Comparison of ENCODE assay signal across 8 cellular contexts in the genomic region with DNA sequence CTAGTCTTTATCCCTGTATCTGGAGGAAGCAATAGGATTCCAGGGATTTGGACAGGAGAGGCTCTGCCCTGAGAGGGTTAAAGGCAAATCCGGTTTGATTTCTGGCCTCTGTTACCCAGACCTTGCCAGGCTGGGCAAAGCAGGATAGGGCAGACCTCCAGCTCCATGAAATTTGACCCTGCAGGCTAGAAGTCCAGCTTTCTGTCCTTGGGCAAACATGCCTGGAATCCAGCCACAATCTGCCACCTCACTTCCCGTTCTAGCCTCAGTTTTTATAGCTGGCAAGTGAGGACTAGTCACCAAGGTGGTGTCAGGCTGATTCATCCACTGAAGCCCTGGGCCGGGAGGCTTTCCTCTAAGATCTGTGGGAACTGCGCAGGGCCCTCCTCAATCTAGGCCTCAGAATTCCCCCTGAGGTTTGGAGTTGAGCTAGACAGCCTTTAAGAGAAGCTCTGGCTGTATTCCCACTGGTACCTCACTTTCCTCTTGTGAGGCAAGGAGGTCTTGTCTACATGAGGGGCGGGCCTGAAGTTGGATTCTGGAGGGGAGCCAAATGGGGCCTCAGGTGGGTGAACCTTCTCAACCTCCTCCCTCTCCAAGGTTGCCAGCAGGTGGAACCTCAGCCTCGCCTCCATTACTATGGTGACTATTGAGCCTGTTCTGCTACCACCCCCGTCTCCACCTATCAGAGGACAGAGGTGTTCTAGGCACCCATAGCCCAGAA. TPM values are rescaled to one million over a fixed set of nuclear protein-coding genes. Genes with fewer than 3 reads are reported as not detected.
A peak's percentile ranks its signal among the peaks of the same experiment; 100 is the strongest.
DNase-seq lines count a peak whose midpoint lies in the region; ATAC-seq, FAIRE-seq and TF ChIP-seq lines count a peak whose summit lies in the region.

No MANE protein-coding gene starts in this region.

- peaks cover 18% of the 10 kb centered on the region in 2 donors for H3K4me1 Mint-ChIP-seq in natural killer cell treated with Interleukin-12 subunit alpha and Interleukin-12 subunit beta and Interleukin-15 and Interleukin-18, amount 100 ng/mL, for 72 hours (ENCODE audit: low read depth in 2 of 2)

- H3K9ac ChIP-seq in endothelial cell of umbilical vein (replicated peaks; ENCODE audit: extremely low read depth, insufficient read depth, low read length) = peak overlapping the region; percentile 53

- CTCF ChIA-PET in endothelial cell of umbilical vein (lab: Charles Lee) = interaction anchor here (1.0 to 7.0 kb wide), 8 partner anchors 17 to 670 kb away, joined by 3 to 134 read pairs (median 6); a partner anchor contains a TSS

- H3K4me3 Mint-ChIP-seq in natural killer cell treated with Interleukin-12 subunit alpha and Interleukin-12 subunit beta and Interleukin-15 and Interleukin-18, amount 100 ng/mL, for 72 hours = no peak overlapping the region

- H3K27ac Mint-ChIP-seq in natural killer cell treated with Interleukin-12 subunit alpha and Interleukin-12 subunit beta and Interleukin-15 and Interleukin-18, amount 100 ng/mL, for 72 hours = no peak overlapping the region

- no peaks in the 10 kb centered on the region for H4K20me1 ChIP-seq in endothelial cell of umbilical vein (replicated peaks; ENCODE audit: control insufficient read depth, extremely low read depth, insufficient read depth, low read length)

- H3K27ac ChIP-seq in endothelial cell of umbilical vein (ENCODE audit: insufficient read depth, low read depth, low read length) (peak overlapping the region; percentile 75), muscle layer of duodenum (ENCODE audit: low read length) (peak overlapping the region; percentile 86)

- H3K27me3 Mint-ChIP-seq in natural killer cell treated with Interleukin-12 subunit alpha and Interleukin-12 subunit beta and Interleukin-15 and Interleukin-18, amount 100 ng/mL, for 72 hours = no peaks in the 10 kb centered on the region

- peak; percentile 88 for DNase-seq in GM03348 (ENCODE audit: low spot score)
- peak; percentile 95 for DNase-seq in NCI-H69 (lab: John Stamatoyannopoulos, UW)
- DNase-seq in endothelial cell of umbilical vein (ENCODE audit: low read depth, low spot score) = peak; percentile 97
- DNase-seq in natural killer cell treated with Interleukin-12 subunit alpha and Interleukin-12 subunit beta and Interleukin-15 and Interleukin-18, amount 100 ng/mL, for 72 hours (ENCODE audit: low spot score) = no peak
- DNase-seq in activated gamma-delta T cell treated with Interleukin-2 at 50 U/mL for 16 hours = no peak
- DNase-seq in ecto neural progenitor cell (ENCODE audit: low spot score) = no peak

- H3K27me3 ChIP-seq in endothelial cell of umbilical vein (ENCODE audit: control insufficient read depth in 2 of 2, insufficient read depth in 2 of 2, low read length in 2 of 2) (no peaks in the 10 kb centered on the region), muscle layer of duodenum (ENCODE audit: low read depth, low read length) (no peaks in the 10 kb centered on the region)

- no peak overlapping the region for H3K4me3 ChIP-seq in endothelial cell of umbilical vein (replicated peaks in 1 of 3; ENCODE audit: insufficient read depth in 1 of 3, low read depth in 1 of 3, low read length in 3 of 3)
- H3K4me3 ChIP-seq in muscle layer of duodenum (ENCODE audit: low read depth in 1 of 2, low read length in 2 of 2) = no peak overlapping the region

- H3K79me2 ChIP-seq in endothelial cell of umbilical vein (ENCODE audit: control insufficient read depth, insufficient read depth, low read length) = no peaks in the 10 kb centered on the region

- no peak overlapping the region for H3K4me2 ChIP-seq in endothelial cell of umbilical vein (ENCODE audit: insufficient read depth, low read length)

- no peaks in the 10 kb centered on the region for H3K9me3 ChIP-seq in endothelial cell of umbilical vein (replicated peaks; ENCODE audit: control insufficient read depth, insufficient read depth, low read length)
- H3K9me3 ChIP-seq in muscle layer of duodenum (ENCODE audit: control insufficient read depth in 1 of 2, low read length in 2 of 2) = no peaks in the 10 kb centered on the region

- no peaks in the 10 kb centered on the region for H3K36me3 ChIP-seq in endothelial cell of umbilical vein (ENCODE audit: control insufficient read depth in 2 of 2, extremely low read depth in 1 of 2, insufficient read depth in 2 of 2, low read length in 2 of 2)
- peaks cover 0 to 5% of the 10 kb centered on the region in 2 donors for H3K36me3 ChIP-seq in muscle layer of duodenum (ENCODE audit: control insufficient read depth in 1 of 2, insufficient read depth in 2 of 2, low read length in 2 of 2)

- no peaks in the 10 kb centered on the region for H3K9me1 ChIP-seq in endothelial cell of umbilical vein (replicated peaks; ENCODE audit: control insufficient read depth, extremely low read depth, insufficient read depth, low read length)

- TSS peak; percentile 47 for BruUV-seq in endothelial cell of umbilical vein (replicated peaks; lab: Mats Ljungman, UMichigan)

- no peak overlapping the region for H2AFZ ChIP-seq in endothelial cell of umbilical vein (ENCODE audit: low read depth, low read length)

- H3K4me1 ChIP-seq in endothelial cell of umbilical vein (ENCODE audit: control insufficient read depth, extremely low read depth, insufficient read depth, low read length) (peaks cover 27% of the 10 kb centered on the region), muscle layer of duodenum (ENCODE audit: control insufficient read depth in 1 of 2, insufficient read depth in 2 of 2, low read length in 2 of 2) (peaks cover 11 to 16% of the 10 kb centered on the region in 2 donors)

- no peaks in the 10 kb centered on the region for H3K9me3 Mint-ChIP-seq in natural killer cell treated with Interleukin-12 subunit alpha and Interleukin-12 subunit beta and Interleukin-15 and Interleukin-18, amount 100 ng/mL, for 72 hours

- H3K36me3 Mint-ChIP-seq in natural killer cell treated with Interleukin-12 subunit alpha and Interleukin-12 subunit beta and Interleukin-15 and Interleukin-18, amount 100 ng/mL, for 72 hours = no peaks in the 10 kb centered on the region

- dilution Hi-C loops in endothelial cell of umbilical vein (cut with MboI; ENCODE audit: extremely low pct_ligation_motif_present, low sequenced_read_pairs) = loop anchor here (25.0 kb wide), 1 partner anchor 146 kb away; no protein-coding TSS in a partner anchor

- FAIRE-seq in endothelial cell of umbilical vein (lab: Jason Lieb, UNC) = peak; percentile 100

- peak; percentile 70 for TF ChIP-seq POLR2A in endothelial cell of umbilical vein (IDR thresholded peaks at IDR 0.05; ENCODE audit: low read depth, low read length)

- no peak for TF ChIP-seq CTCF in endothelial cell of umbilical vein (IDR thresholded peaks at IDR 0.05; ENCODE audit: extremely low read depth in 1 of 2, insufficient read depth in 1 of 2, low read depth in 1 of 2, low read length in 2 of 2)

- no peak for ATAC-seq in natural killer cell treated with Interleukin-12 subunit alpha and Interleukin-12 subunit beta and Interleukin-15 and Interleukin-18, amount 100 ng/mL, for 72 hours
- no peak for ATAC-seq in GM21423 (IDR thresholded peaks at IDR 0.05; ENCODE audit: unreplicated experiment)

- intact Hi-C loops in endothelial cell of umbilical vein (cut with micrococcal nuclease) = loop anchor here (1.0 to 5.0 kb wide), 3 partner anchors 15 to 159 kb away; a partner anchor contains a TSS

- POLR2A ChIA-PET in endothelial cell of umbilical vein (lab: Charles Lee) = no interaction called here

RNA-seq across cellular contexts. Expression of a gene that starts 7.0 kb away (rescaled TPM):
- not detected in 2 replicates for total RNA-seq in endothelial cell of umbilical vein
- not detected in 2 replicates for polyA plus RNA-seq in endothelial cell of umbilical vein
- polyA plus RNA-seq in endothelial cell of umbilical vein (2011; cell fraction: cytosol; rRNA removed) = not detected in 2 replicates
- not detected in 2 replicates for polyA plus RNA-seq in endothelial cell of umbilical vein (2011; cell fraction: nucleus; rRNA removed)
- not detected in 2 replicates for polyA plus RNA-seq in endothelial cell of umbilical vein (2012)
- polyA minus RNA-seq in endothelial cell of umbilical vein = not detected in 2 replicates
- polyA minus RNA-seq in endothelial cell of umbilical vein (2011; cell fraction: cytosol; rRNA and poly(A)+ RNA removed) = not detected
- not detected in 2 replicates for polyA minus RNA-seq in endothelial cell of umbilical vein (2011; cell fraction: nucleus; rRNA and poly(A)+ RNA removed)
- total RNA-seq in natural killer cell treated with Interleukin-12 subunit alpha and Interleukin-12 subunit beta and Interleukin-15 and Interleukin-18, amount 100 ng/mL, for 72 hours = not detected

RNA-seq across cellular contexts. Expression of a gene that starts 8.4 kb away (rescaled TPM):
- 0.37 and 0.88 TPM in 2 replicates for total RNA-seq in endothelial cell of umbilical vein
- 0.65 and 0.91 TPM in 2 replicates for polyA plus RNA-seq in endothelial cell of umbilical vein
- 0.41 and 0.42 TPM in 2 replicates for polyA plus RNA-seq in endothelial cell of umbilical vein (2011; cell fraction: cytosol; rRNA removed)
- polyA plus RNA-seq in endothelial cell of umbilical vein (2011; cell fraction: nucleus; rRNA removed) = 0.70 and 0.71 TPM in 2 replicates
- polyA plus RNA-seq in endothelial cell of umbilical vein (2012) = 0.16 and 0.27 TPM in 2 replicates
- polyA minus RNA-seq in endothelial cell of umbilical vein = 0.42 and 1.1 TPM in 2 replicates
- polyA minus RNA-seq in endothelial cell of umbilical vein (2011; cell fraction: cytosol; rRNA and poly(A)+ RNA removed) = 15.4 TPM
- polyA minus RNA-seq in endothelial cell of umbilical vein (2011; cell fraction: nucleus; rRNA and poly(A)+ RNA removed) = not detected in 2 replicates
- not detected for total RNA-seq in natural killer cell treated with Interleukin-12 subunit alpha and Interleukin-12 subunit beta and Interleukin-15 and Interleukin-18, amount 100 ng/mL, for 72 hours

RNA-seq across cellular contexts. Expression of a gene that starts 15.0 kb away (rescaled TPM):
- 64.4 and 66.9 TPM in 2 replicates for total RNA-seq in endothelial cell of umbilical vein
- 64.3 and 67.5 TPM in 2 replicates for polyA plus RNA-seq in endothelial cell of umbilical vein
- polyA plus RNA-seq in endothelial cell of umbilical vein (2011; cell fraction: cytosol; rRNA removed) = 64.2 and 65.8 TPM in 2 replicates
- polyA plus RNA-seq in endothelial cell of umbilical vein (2011; cell fraction: nucleus; rRNA removed) = 113 and 115 TPM in 2 replicates
- polyA plus RNA-seq in endothelial cell of umbilical vein (2012) = 47.9 and 51.3 TPM in 2 replicates
- 56.7 and 58.7 TPM in 2 replicates for polyA minus RNA-seq in endothelial cell of umbilical vein
- polyA minus RNA-seq in endothelial cell of umbilical vein (2011; cell fraction: cytosol; rRNA and poly(A)+ RNA removed) = 21.9 TPM
- polyA minus RNA-seq in endothelial cell of umbilical vein (2011; cell fraction: nucleus; rRNA and poly(A)+ RNA removed) = 23.6 and 24.4 TPM in 2 replicates
- 10 to 100 TPM; 46.7 to 61.7 TPM for total RNA-seq in natural killer cell treated with Interleukin-12 subunit alpha and Interleukin-12 subunit beta and Interleukin-15 and Interleukin-18, amount 100 ng/mL, for 72 hours

RNA-seq across cellular contexts. Expression of a gene that starts 19.9 kb away (rescaled TPM):
- total RNA-seq in endothelial cell of umbilical vein = 2.4 and 3.4 TPM in 2 replicates
- polyA plus RNA-seq in endothelial cell of umbilical vein = 2.3 and 2.5 TPM in 2 replicates
- polyA plus RNA-seq in endothelial cell of umbilical vein (2011; cell fraction: cytosol; rRNA removed) = 1.4 and 1.9 TPM in 2 replicates
- polyA plus RNA-seq in endothelial cell of umbilical vein (2011; cell fraction: nucleus; rRNA removed) = 2.7 and 2.8 TPM in 2 replicates
- 1.4 and 1.5 TPM in 2 replicates for polyA plus RNA-seq in endothelial cell of umbilical vein (2012)
- 1.6 and 2.5 TPM in 2 replicates for polyA minus RNA-seq in endothelial cell of umbilical vein
- not detected for polyA minus RNA-seq in endothelial cell of umbilical vein (2011; cell fraction: cytosol; rRNA and poly(A)+ RNA removed)
- 1.0 and 1.5 TPM in 2 replicates for polyA minus RNA-seq in endothelial cell of umbilical vein (2011; cell fraction: nucleus; rRNA and poly(A)+ RNA removed)
- not detected for total RNA-seq in natural killer cell treated with Interleukin-12 subunit alpha and Interleukin-12 subunit beta and Interleukin-15 and Interleukin-18, amount 100 ng/mL, for 72 hours

RNA-seq across cellular contexts. Expression of a gene that starts 50.9 kb away (rescaled TPM):
- 14.3 and 14.6 TPM in 2 replicates for total RNA-seq in endothelial cell of umbilical vein
- 6.1 and 7.5 TPM in 2 replicates for polyA plus RNA-seq in endothelial cell of umbilical vein
- polyA plus RNA-seq in endothelial cell of umbilical vein (2011; cell fraction: cytosol; rRNA removed) = 6.5 and 6.8 TPM in 2 replicates
- 9.9 and 10.5 TPM in 2 replicates for polyA plus RNA-seq in endothelial cell of umbilical vein (2011; cell fraction: nucleus; rRNA removed)
- polyA plus RNA-seq in endothelial cell of umbilical vein (2012) = 4.4 and 12.0 TPM in 2 replicates
- polyA minus RNA-seq in endothelial cell of umbilical vein = 19.7 and 19.8 TPM in 2 replicates
- 17.0 TPM for polyA minus RNA-seq in endothelial cell of umbilical vein (2011; cell fraction: cytosol; rRNA and poly(A)+ RNA removed)
- polyA minus RNA-seq in endothelial cell of umbilical vein (2011; cell fraction: nucleus; rRNA and poly(A)+ RNA removed) = 12.5 TPM in 2 replicates
- 1 to 10 TPM; 3.3 to 7.4 TPM for total RNA-seq in natural killer cell treated with Interleukin-12 subunit alpha and Interleukin-12 subunit beta and Interleukin-15 and Interleukin-18, amount 100 ng/mL, for 72 hours

Comparison
In these comparisons a context has a peak if more than half of its experiments do, and no peak if none do; other contexts are left out.
1. DNase-seq: peak in GM03348 (single experiment), NCI-H69 (single experiment) and endothelial cell of umbilical vein (single experiment); none in natural killer cell treated with Interleukin-12 subunit alpha and Interleukin-12 subunit beta and Interleukin-15 and Interleukin-18, amount 100 ng/mL, for 72 hours (single experiment), activated gamma-delta T cell treated with Interleukin-2 at 50 U/mL for 16 hours (single experiment) and ecto neural progenitor cell (single experiment).